Comparison of ENCODE assay signal across 17 cellular contexts in the genomic region with DNA sequence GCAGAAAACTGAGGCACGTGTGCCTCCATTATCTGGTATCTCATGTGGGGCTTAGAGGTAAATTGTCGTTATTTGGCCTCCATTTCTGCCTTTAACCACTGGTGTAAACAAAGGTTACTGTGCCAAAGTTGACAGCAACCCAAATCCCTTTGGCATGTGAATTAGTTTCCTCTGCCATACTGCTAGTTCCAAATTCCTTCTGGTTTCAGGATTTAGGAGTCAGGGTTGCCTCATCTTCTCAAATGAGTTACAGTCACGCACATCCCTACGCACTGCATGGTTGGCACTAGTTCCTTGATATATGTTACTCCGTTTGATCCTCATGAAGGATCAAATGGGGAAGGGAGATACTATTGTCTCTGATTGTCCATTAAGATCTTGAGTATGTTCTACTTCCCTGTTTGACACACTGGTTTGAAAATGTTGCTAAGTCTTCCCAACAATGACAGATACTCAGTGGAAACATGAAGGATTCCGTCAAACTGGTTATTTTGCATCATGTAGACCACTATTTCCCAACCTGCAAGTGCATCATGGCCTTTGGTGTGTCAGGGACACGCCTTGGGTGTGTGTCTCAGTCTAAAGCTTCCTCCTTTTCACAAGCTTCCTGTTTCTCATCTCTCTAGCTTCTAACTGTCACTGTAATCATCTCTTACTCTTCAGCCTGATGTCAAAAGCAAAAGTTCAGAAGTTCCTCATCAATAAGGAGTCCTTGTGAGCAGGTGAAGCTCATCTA. TPM values are rescaled to one million over a fixed set of nuclear protein-coding genes. Genes with fewer than 3 reads are reported as not detected.
DNase-seq lines count a peak whose midpoint lies in the region; ATAC-seq and TF ChIP-seq lines count a peak whose summit lies in the region.
"Had no signal": no experiment of that assay in that cellular context is flagged by ENCODE, and none has a peak within 500 bp of the region (broad histone marks: within the 10 kb centered on the region; RNA-seq: fewer than 3 reads in every experiment).

A gene with protein sequence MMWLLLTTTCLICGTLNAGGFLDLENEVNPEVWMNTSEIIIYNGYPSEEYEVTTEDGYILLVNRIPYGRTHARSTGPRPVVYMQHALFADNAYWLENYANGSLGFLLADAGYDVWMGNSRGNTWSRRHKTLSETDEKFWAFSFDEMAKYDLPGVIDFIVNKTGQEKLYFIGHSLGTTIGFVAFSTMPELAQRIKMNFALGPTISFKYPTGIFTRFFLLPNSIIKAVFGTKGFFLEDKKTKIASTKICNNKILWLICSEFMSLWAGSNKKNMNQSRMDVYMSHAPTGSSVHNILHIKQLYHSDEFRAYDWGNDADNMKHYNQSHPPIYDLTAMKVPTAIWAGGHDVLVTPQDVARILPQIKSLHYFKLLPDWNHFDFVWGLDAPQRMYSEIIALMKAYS (plus strand): TSS at position 655 of the 736 bp plus-strand sequence. CDS start 1,386 bp downstream, outside the sequence.

- H3K27me3 ChIP-seq in Peyer's patch, result no peaks in the 10 kb centered on the region

- TF ChIP-seq CTCF in HEK293 (tag by site-specific recombination; IDR thresholded peaks at IDR 0.05) (no peak), OCI-LY7 (conservative IDR thresholded peaks at IDR 0.05; ENCODE audit: low read length) (no peak), fibroblast of mammary gland (conservative IDR thresholded peaks at IDR 0.05; ENCODE audit: control insufficient read depth, insufficient read depth, low read depth, low read length) (no peak), Peyer's patch (IDR thresholded peaks at IDR 0.05) (no peak)

- H3K27ac Mint-ChIP-seq in stimulated activated memory B cell treated with anti-CD40 and anti-IgM and Interleukin-4, amounts not matched to agents 10 μg/mL and 1 μg/mL and 100 μg/mL, for 72 hours, result no peak within 1 kb of the TSS
- H3K27ac Mint-ChIP-seq: activated naive CD4-positive, alpha-beta T cell treated with anti-CD3 and anti-CD28 coated beads for 36 hours; H9 had no signal

- H3K4me1 ChIP-seq in HEK293 (ENCODE audit: control insufficient read depth, insufficient read depth, low read length) (no peaks in the 10 kb centered on the region), OCI-LY7 (ENCODE audit: insufficient read depth, low read length, poor library complexity, severe bottlenecking) (no peaks in the 10 kb centered on the region), Peyer's patch (no peaks in the 10 kb centered on the region)

- H3K4me1 Mint-ChIP-seq in stimulated activated memory B cell treated with anti-CD40 and anti-IgM and Interleukin-4, amounts not matched to agents 10 μg/mL and 1 μg/mL and 100 μg/mL, for 72 hours, result peaks cover 8% of the 10 kb centered on the region

- ATAC-seq in stimulated activated memory B cell treated with anti-CD40 and anti-IgM and Interleukin-4, amounts not matched to agents 10 μg/mL and 1 μg/mL and 100 μg/mL, for 72 hours, result peak; percentile 70

- no peaks in the 10 kb centered on the region for H3K9me3 ChIP-seq in HEK293 (ENCODE audit: control insufficient read depth, insufficient read depth, low read depth, low read length)
- H3K9me3 ChIP-seq in OCI-LY7 (ENCODE audit: low read length), result no peaks in the 10 kb centered on the region
- H3K9me3 ChIP-seq in Peyer's patch, result no peaks in the 10 kb centered on the region

- no peak within 1 kb of the TSS for H3K4me3 ChIP-seq in HEK293 (ENCODE audit: low read depth, low read length)
- no peak within 1 kb of the TSS for H3K4me3 ChIP-seq in OCI-LY7 (ENCODE audit: low read depth, low read length, poor library complexity, severe bottlenecking)
- no peak within 1 kb of the TSS for H3K4me3 ChIP-seq in fibroblast of mammary gland (ENCODE audit: control insufficient read depth, low read depth, low read length)
- H3K4me3 ChIP-seq in Peyer's patch, result no peak within 1 kb of the TSS

- no peak within 1 kb of the TSS for H3K4me3 Mint-ChIP-seq in stimulated activated memory B cell treated with anti-CD40 and anti-IgM and Interleukin-4, amounts not matched to agents 10 μg/mL and 1 μg/mL and 100 μg/mL, for 72 hours
- H3K4me3 Mint-ChIP-seq: activated naive CD4-positive, alpha-beta T cell treated with anti-CD3 and anti-CD28 coated beads for 36 hours; central memory CD8-positive, alpha-beta T cell; H9; T-cell had no signal

- H4K20me1 ChIP-seq in OCI-LY7 (ENCODE audit: insufficient read depth, low read length), result no peaks in the 10 kb centered on the region

- no peak within 1 kb of the TSS for H3K27ac ChIP-seq in HEK293 (ENCODE audit: extremely low read depth, low read depth, low read length)
- H3K27ac ChIP-seq in OCI-LY7 (ENCODE audit: low read depth, low read length, poor library complexity, severe bottlenecking), result no peak within 1 kb of the TSS
- no peak within 1 kb of the TSS for H3K27ac ChIP-seq in Peyer's patch

- H3K79me2 ChIP-seq in OCI-LY7 (ENCODE audit: insufficient read depth, low read depth, low read length), result no peaks in the 10 kb centered on the region

- no peaks in the 10 kb centered on the region for H3K36me3 ChIP-seq in HEK293 (ENCODE audit: control insufficient read depth in 2 of 2, insufficient read depth in 1 of 2, low read length in 2 of 2)
- H3K36me3 ChIP-seq in OCI-LY7 (ENCODE audit: insufficient read depth, low read length), result no peaks in the 10 kb centered on the region
- H3K36me3 ChIP-seq in Peyer's patch, result no peaks in the 10 kb centered on the region

- H3K4me2 ChIP-seq in OCI-LY7 (ENCODE audit: low read length), result no peak within 1 kb of the TSS

- H3K27me3 Mint-ChIP-seq in stimulated activated memory B cell treated with anti-CD40 and anti-IgM and Interleukin-4, amounts not matched to agents 10 μg/mL and 1 μg/mL and 100 μg/mL, for 72 hours, result no peaks in the 10 kb centered on the region
- H3K27me3 Mint-ChIP-seq: central memory CD8-positive, alpha-beta T cell; T-cell had no signal

- TF ChIP-seq POLR2A in Peyer's patch (IDR thresholded peaks at IDR 0.05), result no peak

- H3K9me3 Mint-ChIP-seq in stimulated activated memory B cell treated with anti-CD40 and anti-IgM and Interleukin-4, amounts not matched to agents 10 μg/mL and 1 μg/mL and 100 μg/mL, for 72 hours, result no peaks in the 10 kb centered on the region
- H3K9me3 Mint-ChIP-seq: activated naive CD4-positive, alpha-beta T cell treated with anti-CD3 and anti-CD28 coated beads for 36 hours; central memory CD8-positive, alpha-beta T cell; H9; T-cell had no signal

- POLR2A ChIA-PET in HEK293 (lab: Yijun Ruan, JAX) (no interaction called here), OCI-LY7 (lab: Charles Lee) (interaction anchor here (1.6 kb wide), 1 partner anchor 14 kb away, joined by 3 read pairs; no protein-coding TSS in a partner anchor)

- H3K9me2 ChIP-seq in OCI-LY7 (ENCODE audit: insufficient read depth, low read length), result no peaks in the 10 kb centered on the region

- CTCF ChIA-PET in HEK293 (lab: Yijun Ruan, JAX) (interaction anchor here (1.0 to 1.2 kb wide), 2 partner anchors 30 to 228 kb away, joined by 3 to 5 read pairs; no protein-coding TSS in a partner anchor), OCI-LY7 (lab: Charles Lee; ENCODE audit: unreplicated experiment) (no interaction called here)

- H3K36me3 Mint-ChIP-seq in stimulated activated memory B cell treated with anti-CD40 and anti-IgM and Interleukin-4, amounts not matched to agents 10 μg/mL and 1 μg/mL and 100 μg/mL, for 72 hours, result no peaks in the 10 kb centered on the region
- H3K36me3 Mint-ChIP-seq: T-cell had no signal

- no peak within 1 kb of the TSS for H2AFZ ChIP-seq in OCI-LY7 (ENCODE audit: low read length)

- intact Hi-C loops in OCI-LY7 (cut with micrococcal nuclease; ENCODE audit: unreplicated experiment), result no loop called here

- DNase-seq in OCI-LY7 (ENCODE audit: low spot score) (peak; percentile 2), fibroblast of mammary gland (ENCODE audit: low read depth) (peak; percentile 7), hepatic stellate cell (ENCODE audit: low spot score) (no peak), Peyer's patch (no peak)
- no peak for DNase-seq in activated CD4-positive, CD25-positive, alpha-beta regulatory T cell treated with anti-CD3 and anti-CD28 coated beads, Interleukin-2, amount 50 U/mL, for 72 hours
- DNase-seq: activated CD4-positive, alpha-beta T cell treated with anti-CD3 and anti-CD28 coated beads, Interleukin-2, amount 50 U/mL, for 48 hours; activated naive CD4-positive, alpha-beta T cell treated with anti-CD3 and anti-CD28 coated beads for 36 hours; COR-L47; H9; NCI-H187 treated with DMSO at 0.1 percent for 48 hours; NCI-H774; retina had no signal

- BruUV-seq in OCI-LY7 (replicated peaks; lab: Mats Ljungman, UMichigan), result no TSS peak

TF ChIP-seq in HEK293, 187 proteins besides CTCF, POLR2A, EP300 and RAD21:
- TF ChIP-seq ZNF544 (tag by site-specific recombination; IDR thresholded peaks at IDR 0.05) (no peak), ZSCAN16 (tag by site-specific recombination; IDR thresholded peaks at IDR 0.05) (no peak)
- TF ChIP-seq, protein P1, sequence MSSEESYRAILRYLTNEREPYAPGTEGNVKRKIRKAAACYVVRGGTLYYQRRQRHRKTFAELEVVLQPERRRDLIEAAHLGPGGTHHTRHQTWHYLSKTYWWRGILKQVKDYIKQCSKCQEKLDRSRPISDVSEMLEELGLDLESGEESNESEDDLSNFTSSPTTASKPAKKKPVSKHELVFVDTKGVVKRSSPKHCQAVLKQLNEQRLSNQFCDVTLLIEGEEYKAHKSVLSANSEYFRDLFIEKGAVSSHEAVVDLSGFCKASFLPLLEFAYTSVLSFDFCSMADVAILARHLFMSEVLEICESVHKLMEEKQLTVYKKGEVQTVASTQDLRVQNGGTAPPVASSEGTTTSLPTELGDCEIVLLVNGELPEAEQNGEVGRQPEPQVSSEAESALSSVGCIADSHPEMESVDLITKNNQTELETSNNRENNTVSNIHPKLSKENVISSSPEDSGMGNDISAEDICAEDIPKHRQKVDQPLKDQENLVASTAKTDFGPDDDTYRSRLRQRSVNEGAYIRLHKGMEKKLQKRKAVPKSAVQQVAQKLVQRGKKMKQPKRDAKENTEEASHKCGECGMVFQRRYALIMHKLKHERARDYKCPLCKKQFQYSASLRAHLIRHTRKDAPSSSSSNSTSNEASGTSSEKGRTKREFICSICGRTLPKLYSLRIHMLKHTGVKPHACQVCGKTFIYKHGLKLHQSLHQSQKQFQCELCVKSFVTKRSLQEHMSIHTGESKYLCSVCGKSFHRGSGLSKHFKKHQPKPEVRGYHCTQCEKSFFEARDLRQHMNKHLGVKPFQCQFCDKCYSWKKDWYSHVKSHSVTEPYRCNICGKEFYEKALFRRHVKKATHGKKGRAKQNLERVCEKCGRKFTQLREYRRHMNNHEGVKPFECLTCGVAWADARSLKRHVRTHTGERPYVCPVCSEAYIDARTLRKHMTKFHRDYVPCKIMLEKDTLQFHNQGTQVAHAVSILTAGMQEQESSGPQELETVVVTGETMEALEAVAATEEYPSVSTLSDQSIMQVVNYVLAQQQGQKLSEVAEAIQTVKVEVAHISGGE (tag by site-specific recombination; conservative IDR thresholded peaks at IDR 0.05; ENCODE audit: low read depth), result 0 out of 2 replicates have a peak, but pooled peaks have one; percentile 31

RNA-seq across cellular contexts. Expression of the gene that starts here (rescaled TPM):
- not detected in 2 replicates for total RNA-seq in OCI-LY7 (2014; rRNA removed; shearing (Covaris generic))
- total RNA-seq in OCI-LY7 (2022) (not detected in 2 replicates), Peyer's patch (not detected)
- total RNA-seq: activated naive CD4-positive, alpha-beta T cell treated with anti-CD3 and anti-CD28 coated beads for 36 hours; H9; mucosa of gallbladder; T-cell had no signal

Comparison
In these comparisons a context has a peak if more than half of its experiments do, and no peak if none do; other contexts are left out.
1. Peak in DNase-seq in OCI-LY7; RNA of the gene not detected or under 1 TPM.